Comparison of ENCODE assay signal across 14 cellular contexts in genomic region chr4:152462715-152463114, GRCh38.
DNase-seq lines count a peak whose midpoint lies in the region; ATAC-seq and TF ChIP-seq lines count a peak whose summit lies in the region.
"Had no signal": no experiment of that assay in that cellular context is flagged by ENCODE, and none has a peak within 500 bp of the region (broad histone marks: within the 10 kb centered on the region; RNA-seq: fewer than 3 reads in every experiment).

No MANE protein-coding gene starts in this region.

- TF ChIP-seq POLR2A in vagina (IDR thresholded peaks at IDR 0.05): no peak

- H3K27me3 ChIP-seq in OCI-LY3 (ENCODE audit: low read depth, low read length) (no peaks in the 10 kb centered on the region), smooth muscle cell (ENCODE audit: low read depth) (no peaks in the 10 kb centered on the region), vagina (no peaks in the 10 kb centered on the region)
- H3K27me3 ChIP-seq: brain microvascular endothelial cell had no signal

- H3K79me2 ChIP-seq in OCI-LY3 (ENCODE audit: low read length): peaks cover 96% of the 10 kb centered on the region
- H3K79me2 ChIP-seq in smooth muscle cell (ENCODE audit: low read depth): peaks cover 65% of the 10 kb centered on the region

- intact Hi-C loops in vagina (cut with DNase I) (no loop called here), left colon (cut with DNase I, micrococcal nuclease) (no loop called here)

- H3K4me3 ChIP-seq in OCI-LY3 (ENCODE audit: low read length) (no peak overlapping the region), fibroblast of pulmonary artery (replicated peaks; ENCODE audit: low read depth, low read length) (no peak overlapping the region), smooth muscle cell (no peak overlapping the region), vagina (no peak overlapping the region)

- H3K36me3 ChIP-seq in OCI-LY3 (replicated peaks; ENCODE audit: low read depth, low read length): peaks cover 3% of the 10 kb centered on the region
- H3K36me3 ChIP-seq in smooth muscle cell (ENCODE audit: low read depth): no peaks in the 10 kb centered on the region
- no peaks in the 10 kb centered on the region for H3K36me3 ChIP-seq in vagina
- H3K36me3 ChIP-seq: brain microvascular endothelial cell had no signal

- H3K4me2 ChIP-seq in OCI-LY3 (ENCODE audit: low read length): peak overlapping the region; percentile 21
- H3K4me2 ChIP-seq in smooth muscle cell: no peak overlapping the region

- WGBS in smooth muscle cell (ENCODE audit: low lambda C conversion rate): 77% methylated on average over 1 of the region's 1 CpG

- no peak overlapping the region for H3K9ac ChIP-seq in OCI-LY3 (ENCODE audit: low read length)
- H3K9ac ChIP-seq in smooth muscle cell (ENCODE audit: low read depth): no peak overlapping the region

- H3F3A ChIP-seq in smooth muscle cell (ENCODE audit: low read depth): no peaks in the 10 kb centered on the region

- H3K4me1 ChIP-seq in OCI-LY3 (ENCODE audit: low read length) (peaks cover 63% of the 10 kb centered on the region), smooth muscle cell (ENCODE audit: low read depth) (no peaks in the 10 kb centered on the region), vagina (no peaks in the 10 kb centered on the region)

- H2AFZ ChIP-seq in OCI-LY3 (ENCODE audit: low read depth, low read length): no peak overlapping the region
- no peak overlapping the region for H2AFZ ChIP-seq in smooth muscle cell (ENCODE audit: low read depth)

- ATAC-seq in left colon: no peak

- H3K27ac ChIP-seq in OCI-LY3 (ENCODE audit: low read length) (no peak overlapping the region), smooth muscle cell (ENCODE audit: low read depth) (peak overlapping the region; percentile 26), vagina (no peak overlapping the region)
- H3K27ac ChIP-seq: brain microvascular endothelial cell had no signal

- H3K9me3 ChIP-seq in OCI-LY3 (ENCODE audit: insufficient read depth, low read length) (no peaks in the 10 kb centered on the region), smooth muscle cell (replicated peaks; ENCODE audit: low read depth) (no peaks in the 10 kb centered on the region), vagina (no peaks in the 10 kb centered on the region)

- TF ChIP-seq CTCF in OCI-LY3 (IDR thresholded peaks at IDR 0.05; ENCODE audit: low read depth, low read length): no peak
- no peak for TF ChIP-seq CTCF in fibroblast of pulmonary artery (IDR thresholded peaks at IDR 0.05; ENCODE audit: low read length, missing control alignments)
- no peak for TF ChIP-seq CTCF in smooth muscle cell (IDR thresholded peaks at IDR 0.05; ENCODE audit: borderline replicate concordance, insufficient read depth, poor library complexity, severe bottlenecking)
- no peak for TF ChIP-seq CTCF in vagina (IDR thresholded peaks at IDR 0.05)

- DNase-seq in ELR (ENCODE audit: low read depth): peak; percentile 26
- peak; percentile 31 for DNase-seq in fibroblast of pulmonary artery (ENCODE audit: low read depth)
- DNase-seq in smooth muscle cell (lab: John Stamatoyannopoulos, UW; ENCODE audit: unreplicated experiment): no peak
- no peak for DNase-seq in vagina (ENCODE audit: extremely low spot score in 2 of 2)
- DNase-seq in left colon: no peak
- no peak for DNase-seq in activated naive CD4-positive, alpha-beta T cell treated with anti-CD3 and anti-CD28 coated beads, Interleukin-2, amount 50 U/mL, for 16 hours
- DNase-seq: activated CD4-positive, alpha-beta T cell treated with anti-CD3 and anti-CD28 coated beads for 1 hour; brain microvascular endothelial cell; CD4-positive, alpha-beta memory T cell; NCI-H1092 treated with DMSO at 0.1 percent for 48 hours; NCI-H2171; RPMI8226; substantia nigra had no signal

- H4K20me1 ChIP-seq in OCI-LY3 (ENCODE audit: insufficient read depth, low read length) (peaks cover 77% of the 10 kb centered on the region), smooth muscle cell (ENCODE audit: low read depth) (peaks cover 18% of the 10 kb centered on the region)

Comparison
In these comparisons a context has a peak if more than half of its experiments do, and no peak if none do; other contexts are left out.
1. DNase-seq: peak in ELR (single experiment) and fibroblast of pulmonary artery (single experiment); none in smooth muscle cell (single experiment), vagina (0 of 2), left colon (0 of 2) and activated naive CD4-positive, alpha-beta T cell treated with anti-CD3 and anti-CD28 coated beads, Interleukin-2, amount 50 U/mL, for 16 hours (single experiment).